ENCODE assay signal across 24 cellular contexts in genomic region chr19:7440188-7440975, GRCh38. TPM values are rescaled to one million over a fixed set of nuclear protein-coding genes. Genes with fewer than 3 reads are reported as not detected.
DNase-seq lines count a peak whose midpoint lies in the region; ATAC-seq and TF ChIP-seq lines count a peak whose summit lies in the region.
"Had no signal": no experiment of that assay in that cellular context is flagged by ENCODE, and none has a peak within 500 bp of the region (broad histone marks: within the 10 kb centered on the region; RNA-seq: fewer than 3 reads in every experiment).

No MANE protein-coding gene starts in this region.

- H3K27me3 Mint-ChIP-seq in progenitor cell of endocrine pancreas, result no peaks in the 10 kb centered on the region
- H3K27me3 Mint-ChIP-seq: CD4-positive, alpha-beta memory T cell had no signal

- H3K9me3 Mint-ChIP-seq in progenitor cell of endocrine pancreas (ENCODE audit: low read depth), result no peaks in the 10 kb centered on the region
- H3K9me3 Mint-ChIP-seq: CD4-positive, alpha-beta memory T cell had no signal

- H3K27ac ChIP-seq in BLaER1 treated with 17β-estradiol and CSF1 and Interleukin-3, amounts not matched to agents 10 nM and 100 nM, result no peak overlapping the region
- H3K27ac ChIP-seq in angular gyrus (ENCODE audit: low read depth, low read length), result peak overlapping the region; percentile 48
- H3K27ac ChIP-seq: SJCRH30 had no signal

- H3K27me3 ChIP-seq in BLaER1 treated with 17β-estradiol and CSF1 and Interleukin-3, amounts not matched to agents 10 nM and 100 nM, result no peaks in the 10 kb centered on the region
- H3K27me3 ChIP-seq: SJCRH30 had no signal

- intact Hi-C loops in left colon (cut with DNase I, micrococcal nuclease), result no loop called here

- no peaks in the 10 kb centered on the region for H3K4me1 Mint-ChIP-seq in progenitor cell of endocrine pancreas (ENCODE audit: low read depth)

- ATAC-seq in left colon (peak; percentile 30), GM21737 (IDR thresholded peaks at IDR 0.05; ENCODE audit: unreplicated experiment) (no peak)
- ATAC-seq: GM12878, PC-3, Right ventricle myocardium inferior, SK-N-SH treated with all-trans-retinoic acid at 6 μM for 48 hours had no signal

- H3K9me3 ChIP-seq in BLaER1 treated with 17β-estradiol and CSF1 and Interleukin-3, amounts not matched to agents 10 nM and 100 nM (replicated peaks in 1 of 11), result no peaks in the 10 kb centered on the region
- H3K9me3 ChIP-seq: Caco-2, SJCRH30 had no signal

- H3K4me3 ChIP-seq in BLaER1 treated with 17β-estradiol and CSF1 and Interleukin-3, amounts not matched to agents 10 nM and 100 nM, result no peak overlapping the region
- H3K4me3 ChIP-seq: GM12878, SJCRH30 had no signal

- DNase-seq in left colon (no peak), progenitor cell of endocrine pancreas (ENCODE audit: low spot score, unreplicated experiment) (no peak), retina (no peak), NCI-H526 (lab: John Stamatoyannopoulos, UW) (no peak)
- DNase-seq in stimulated activated CD8-positive, alpha-beta memory T cell treated with anti-CD3 and anti-CD28 coated beads, Interleukin-4, amount 100 ng/mL, for 48 hours, result no peak
- DNase-seq: C1 segment of cervical spinal cord; CD4-positive, alpha-beta memory T cell; GDM1; KBM-7; MV-4-11; NCI-H1105 treated with DMSO at 0.1 percent for 48 hours; NCI-H146; NCI-H1930; NCI-H2107; NCI-H774; PC-3; SJCRH30 had no signal

- peaks cover 10% of the 10 kb centered on the region for H3K36me3 Mint-ChIP-seq in progenitor cell of endocrine pancreas (ENCODE audit: insufficient read depth)

- H3K27ac Mint-ChIP-seq in progenitor cell of endocrine pancreas, result peak overlapping the region; percentile 56
- H3K27ac Mint-ChIP-seq: CD4-positive, alpha-beta memory T cell had no signal

- TF ChIP-seq CTCF in progenitor cell of endocrine pancreas (IDR thresholded peaks at IDR 0.05; ENCODE audit: unreplicated experiment), result no peak

- H3K4me1 ChIP-seq in BLaER1 treated with 17β-estradiol and CSF1 and Interleukin-3, amounts not matched to agents 10 nM and 100 nM, result peaks cover 9 to 53% (median 50%) of the 10 kb centered on the region in 10 experiments
- H3K4me1 ChIP-seq: SJCRH30 had no signal

- H4K20me1 ChIP-seq in BLaER1 treated with 17β-estradiol and CSF1 and Interleukin-3, amounts not matched to agents 10 nM and 100 nM, result peaks cover 18 to 72% (median 48%) of the 10 kb centered on the region in 11 experiments; a peak in 19 of 22 replicates

- peaks cover 70 to 93% (median 84%) of the 10 kb centered on the region in 11 experiments for H3K36me3 ChIP-seq in BLaER1 treated with 17β-estradiol and CSF1 and Interleukin-3, amounts not matched to agents 10 nM and 100 nM

- no peak overlapping the region for H3K9ac ChIP-seq in BLaER1 treated with 17β-estradiol and CSF1 and Interleukin-3, amounts not matched to agents 10 nM and 100 nM

- no peak overlapping the region for H3K4me3 Mint-ChIP-seq in progenitor cell of endocrine pancreas (ENCODE audit: low read depth)
- H3K4me3 Mint-ChIP-seq: CD4-positive, alpha-beta memory T cell had no signal

- peak overlapping the region in 6 of 11 experiments; percentile 2 to 73 (median 30); a peak in 7 of 22 replicates for H3K4me2 ChIP-seq in BLaER1 treated with 17β-estradiol and CSF1 and Interleukin-3, amounts not matched to agents 10 nM and 100 nM

RNA-seq across cellular contexts. Expression of gene PEX11G, which starts 48.5 kb away (rescaled TPM):
- total RNA-seq in left colon, result 10 to 100 TPM in 1 of 2 donors, 1 to 10 TPM in 1; 9.0 to 10.8 TPM
- 5.5 and 6.1 TPM in 2 replicates for total RNA-seq in progenitor cell of endocrine pancreas
- total RNA-seq: SJCRH30 had no signal
